18 cellular contexts compared by ENCODE assay signal in genomic region chr4:7653510-7654414, GRCh38.
A peak's percentile ranks its signal among the peaks of the same experiment; 100 is the strongest.
DNase-seq lines count a peak whose midpoint lies in the region; ATAC-seq and TF ChIP-seq lines count a peak whose summit lies in the region.
"Had no signal": no experiment of that assay in that cellular context is flagged by ENCODE, and none has a peak within 500 bp of the region (broad histone marks: within the 10 kb centered on the region; RNA-seq: fewer than 3 reads in every experiment).

No MANE protein-coding gene starts in this region.

- H3K4me1 ChIP-seq in A673 (ENCODE audit: insufficient read depth, low read length, poor library complexity, severe bottlenecking): no peaks in the 10 kb centered on the region
- no peaks in the 10 kb centered on the region for H3K4me1 ChIP-seq in endodermal cell (ENCODE audit: control insufficient read depth, insufficient read depth, low read length)

- H3K27me3 ChIP-seq in A673 (replicated peaks; ENCODE audit: insufficient read depth, low read depth, low read length, poor library complexity) (no peaks in the 10 kb centered on the region), endodermal cell (ENCODE audit: control insufficient read depth, insufficient read depth, low read length, poor library complexity, severe bottlenecking) (no peaks in the 10 kb centered on the region)
- H3K27me3 ChIP-seq: sigmoid colon had no signal

- H3K4me3 ChIP-seq in A673 (ENCODE audit: low read depth, low read length, poor library complexity, severe bottlenecking) (no peak overlapping the region), LNCaP clone FGC (ENCODE audit: low read depth, low read length) (no peak overlapping the region), endodermal cell (ENCODE audit: low read length) (no peak overlapping the region)
- H3K4me3 ChIP-seq: sigmoid colon, SJCRH30 had no signal

- 88 to 89% methylated on average over 20 to 25 of the region's 25 CpGs for WGBS in endodermal cell (ENCODE audit: insufficient coverage in 1 of 2, insufficient read length in 1 of 2), 2 experiments

- peak; percentile 41 for TF ChIP-seq CTCF in A673 (conservative IDR thresholded peaks at IDR 0.05; ENCODE audit: low read depth, low read length)
- TF ChIP-seq CTCF in LNCaP clone FGC (IDR thresholded peaks at IDR 0.05; ENCODE audit: control insufficient read depth, extremely low read depth, insufficient read depth): peak; percentile 28; the same call in 1 of the 2 replicates
- TF ChIP-seq CTCF in endodermal cell (conservative IDR thresholded peaks at IDR 0.05): peak; percentile 40
- no peak for TF ChIP-seq CTCF in neural crest cell (conservative IDR thresholded peaks at IDR 0.05)

- no TSS peak for BruUV-seq in A673 (replicated peaks; lab: Mats Ljungman, UMichigan)

- DNase-seq in A673 (ENCODE audit: low spot score) (peak; percentile 31), LNCaP clone FGC (ENCODE audit: low read depth) (no peak), endodermal cell (no peak), neural crest cell (ENCODE audit: low read depth, low spot score) (no peak), OCI-M1 (lab: John Stamatoyannopoulos, UW) (no peak)
- no peak for DNase-seq in stimulated activated CD4-positive, alpha-beta T cell treated with anti-CD3 and anti-CD28 coated beads, Interleukin-4, amount 100 ng/mL, for 4 hours
- DNase-seq: activated T-cell treated with anti-CD3 and anti-CD28 coated beads, Interleukin-2, amount 50 U/mL, for 1 hour; foreskin melanocyte; NCI-H1105 treated with DMSO at 0.1 percent for 48 hours; sigmoid colon; SJCRH30; stimulated activated CD4-positive, alpha-beta T cell treated with anti-CD3 and anti-CD28 coated beads, Interleukin-4, amount 100 ng/mL, for 1 hour; T-helper 9 cell had no signal

- H3K9me3 Mint-ChIP-seq in endodermal cell: no peaks in the 10 kb centered on the region
- H3K9me3 Mint-ChIP-seq in neural crest cell: no peaks in the 10 kb centered on the region
- H3K9me3 Mint-ChIP-seq: activated naive CD4-positive, alpha-beta T cell treated with anti-CD3 and anti-CD28 coated beads, Interleukin-2, amount 50 U/mL, for 72 hours; central memory CD8-positive, alpha-beta T cell had no signal

- H3K27me3 Mint-ChIP-seq in endodermal cell (ENCODE audit: insufficient read depth) (no peaks in the 10 kb centered on the region), neural crest cell (ENCODE audit: low read depth) (peaks cover 3% of the 10 kb centered on the region)
- H3K27me3 Mint-ChIP-seq: central memory CD8-positive, alpha-beta T cell had no signal

- CTCF ChIA-PET in A673 (lab: Charles Lee): interaction anchor here (0.6 kb wide), 1 partner anchor 17 kb away, joined by 4 read pairs; no protein-coding TSS in a partner anchor

- H3K27ac ChIP-seq in A673 (ENCODE audit: low read depth, low read length, poor library complexity, severe bottlenecking): no peak overlapping the region
- H3K27ac ChIP-seq in endodermal cell (ENCODE audit: low read depth, low read length): no peak overlapping the region
- H3K27ac ChIP-seq: sigmoid colon, SJCRH30 had no signal

- H3K27ac Mint-ChIP-seq in endodermal cell (no peak overlapping the region), neural crest cell (ENCODE audit: unreplicated experiment) (peak overlapping the region; percentile 53)
- H3K27ac Mint-ChIP-seq: activated naive CD4-positive, alpha-beta T cell treated with anti-CD3 and anti-CD28 coated beads, Interleukin-2, amount 50 U/mL, for 72 hours had no signal

- no peak for ATAC-seq in GM18861 (IDR thresholded peaks at IDR 0.05; ENCODE audit: unreplicated experiment)
- no peak for ATAC-seq in HG03025 (IDR thresholded peaks at IDR 0.05; ENCODE audit: low FRiP score, unreplicated experiment)
- ATAC-seq: activated naive CD4-positive, alpha-beta T cell treated with anti-CD3 and anti-CD28 coated beads, Interleukin-2, amount 50 U/mL, for 72 hours had no signal

- H3K4me1 Mint-ChIP-seq in endodermal cell (peaks cover 4% of the 10 kb centered on the region), neural crest cell (peaks cover 49% of the 10 kb centered on the region)

- intact Hi-C loops in A673 (cut with micrococcal nuclease; ENCODE audit: unreplicated experiment): no loop called here

- H3K36me3 ChIP-seq in A673 (ENCODE audit: insufficient read depth, low read length, poor library complexity, severe bottlenecking) (no peaks in the 10 kb centered on the region), endodermal cell (ENCODE audit: control insufficient read depth, insufficient read depth, low read length) (no peaks in the 10 kb centered on the region)
- H3K36me3 ChIP-seq: sigmoid colon, SJCRH30, upper lobe of left lung had no signal

- no peaks in the 10 kb centered on the region for H3K9me3 ChIP-seq in A673 (ENCODE audit: low read depth, low read length, poor library complexity, severe bottlenecking)
- no peaks in the 10 kb centered on the region for H3K9me3 ChIP-seq in endodermal cell (ENCODE audit: control insufficient read depth, low read length)
- H3K9me3 ChIP-seq: sigmoid colon, SJCRH30, upper lobe of left lung had no signal

- no peak overlapping the region for H3K4me3 Mint-ChIP-seq in endodermal cell
- H3K4me3 Mint-ChIP-seq in neural crest cell: no peak overlapping the region

- H3K36me3 Mint-ChIP-seq in endodermal cell (ENCODE audit: low read depth) (no peaks in the 10 kb centered on the region), neural crest cell (ENCODE audit: low read depth) (no peaks in the 10 kb centered on the region)
- H3K36me3 Mint-ChIP-seq: activated naive CD4-positive, alpha-beta T cell treated with anti-CD3 and anti-CD28 coated beads, Interleukin-2, amount 50 U/mL, for 72 hours had no signal

- no peak overlapping the region for H3K9ac ChIP-seq in endodermal cell (ENCODE audit: extremely low read depth, low read length, poor library complexity, severe bottlenecking)

- POLR2A ChIA-PET in A673 (lab: Charles Lee; ENCODE audit: low non-redundant PET): no interaction called here
